23 cellular contexts compared by ENCODE assay signal in genomic region chr6:48057611-48058010, GRCh38. TPM values are rescaled to one million over a fixed set of nuclear protein-coding genes. Genes with fewer than 3 reads are reported as not detected.
"Had no signal": no experiment of that assay in that cellular context is flagged by ENCODE, and none has a peak within 500 bp of the region (broad histone marks: within the 10 kb centered on the region; RNA-seq: fewer than 3 reads in every experiment).

No MANE protein-coding gene starts in this region.

- ATAC-seq: K562, Panc1, PC-3 had no signal

- H3K4me3 ChIP-seq: K562 had no signal

- DNase-seq: Kasumi-1, MM.1S, NCI-H1105, NCI-H1417, NCI-H1436 treated with DMSO at 0.1 percent for 48 hours, NCI-H1694, NCI-H187 treated with DMSO at 0.1 percent for 48 hours, NCI-H2029 treated with DMSO at 0.1 percent for 48 hours, NCI-H2171 treated with DMSO at 0.1 percent for 48 hours, NCI-H345, NCI-H446 treated with DMSO at 0.1 percent for 48 hours, NCI-H510A treated with DMSO at 0.1 percent for 48 hours, NCI-H526, PC-3, SHP77, SK-N-SH, SW 1271 had no signal

- H3K9me3 ChIP-seq: SK-N-SH had no signal

- H3K27ac ChIP-seq: HL-60, KMS-11, RWPE1 had no signal

RNA-seq across cellular contexts. Expression of gene PTCHD4, which starts 53.4 kb away (rescaled TPM):
- total RNA-seq: K562, OCI-LY7, PC-3 had no signal
